11 cellular contexts compared by ENCODE assay signal in genomic region chr12:4278582-4278939, GRCh38. TPM values are rescaled to one million over a fixed set of nuclear protein-coding genes. Genes with fewer than 3 reads are reported as not detected.
A peak's percentile ranks its signal among the peaks of the same experiment; 100 is the strongest.
DNase-seq lines count a peak whose midpoint lies in the region; ATAC-seq, FAIRE-seq and TF ChIP-seq lines count a peak whose summit lies in the region.
"Had no signal": no experiment of that assay in that cellular context is flagged by ENCODE, and none has a peak within 500 bp of the region (broad histone marks: within the 10 kb centered on the region; RNA-seq: fewer than 3 reads in every experiment).

No MANE protein-coding gene starts in this region.

- peaks cover 90% of the 10 kb centered on the region for H3K79me2 ChIP-seq in KMS-11 (ENCODE audit: insufficient read depth, low read depth)

- H3K9me3 ChIP-seq in mucosa of descending colon (no peaks in the 10 kb centered on the region), suprapubic skin (no peaks in the 10 kb centered on the region)

- TF ChIP-seq POLR2A in suprapubic skin (IDR thresholded peaks at IDR 0.05) (no peak), lower leg skin (IDR thresholded peaks at IDR 0.05) (no peak)

- peaks cover 29% of the 10 kb centered on the region for H3K4me1 ChIP-seq in KMS-11 (ENCODE audit: low read depth, poor library complexity, severe bottlenecking)
- H3K4me1 ChIP-seq in mucosa of descending colon (ENCODE audit: low read depth) = peaks cover 61% of the 10 kb centered on the region
- H3K4me1 ChIP-seq in suprapubic skin = peaks cover 58% of the 10 kb centered on the region

- no peaks in the 10 kb centered on the region for H3K27me3 ChIP-seq in KMS-11 (ENCODE audit: insufficient read depth, low read depth)
- H3K27me3 ChIP-seq in suprapubic skin = peaks cover 16% of the 10 kb centered on the region

- H3K4me3 ChIP-seq in KMS-11 (IDR thresholded peaks at IDR 0.05; ENCODE audit: insufficient read depth, low read depth, low read length) (no peak overlapping the region), mucosa of descending colon (no peak overlapping the region), suprapubic skin (no peak overlapping the region), lower leg skin (ENCODE audit: low read depth, poor library complexity, severe bottlenecking) (no peak overlapping the region)

- 60% methylated on average over 8 of the region's 8 CpGs for WGBS in suprapubic skin
- 60 to 64% methylated on average over 8 of the region's 8 CpGs for WGBS in lower leg skin, 2 donors

- H3K9ac ChIP-seq in KMS-11 = no peak overlapping the region; the same call in 1 of the 2 replicates

- FAIRE-seq in D721Med (lab: Jason Lieb, UNC) = no peak

- H4K20me1 ChIP-seq in KMS-11 (ENCODE audit: insufficient read depth) = peaks cover 48% of the 10 kb centered on the region

- peak overlapping the region; percentile 40 for H3K4me3 Mint-ChIP-seq in central memory CD8-positive, alpha-beta T cell

- no peak overlapping the region for H3K4me2 ChIP-seq in KMS-11

- H2AFZ ChIP-seq in KMS-11 (ENCODE audit: low read depth) = no peak overlapping the region

- H3K27me3 Mint-ChIP-seq in central memory CD8-positive, alpha-beta T cell = no peaks in the 10 kb centered on the region

- H3K36me3 Mint-ChIP-seq in central memory CD8-positive, alpha-beta T cell (ENCODE audit: insufficient read depth) = peaks cover 75% of the 10 kb centered on the region

- TF ChIP-seq EP300 in suprapubic skin (IDR thresholded peaks at IDR 0.05) = no peak

- peaks cover 30% of the 10 kb centered on the region; the same call in 1 of the 2 replicates for H3K36me3 ChIP-seq in KMS-11 (ENCODE audit: insufficient read depth)
- H3K36me3 ChIP-seq in mucosa of descending colon (ENCODE audit: low read depth) = peaks cover 3% of the 10 kb centered on the region
- peaks cover 25% of the 10 kb centered on the region for H3K36me3 ChIP-seq in suprapubic skin

- peak; percentile 86 for DNase-seq in CD1c-positive myeloid dendritic cell (ENCODE audit: extremely low spot score)
- DNase-seq in central memory CD8-positive, alpha-beta T cell (ENCODE audit: low spot score in 2 of 2) = no peak
- peak; percentile 71 to 79 (median 74) for DNase-seq in mucosa of descending colon
- no peak for DNase-seq in suprapubic skin (ENCODE audit: low spot score in 2 of 2)
- DNase-seq in lower leg skin (ENCODE audit: low spot score in 2 of 2) = no peak
- DNase-seq in D721Med (ENCODE audit: insufficient read length, low spot score) = no peak
- DNase-seq: activated CD4-positive, alpha-beta T cell treated with anti-CD3 and anti-CD28 coated beads, Interleukin-2, amount 50 U/mL, for 48 hours; DMS153; NCI-H524 treated with DMSO at 0.1 percent for 48 hours had no signal

- H3K4me1 Mint-ChIP-seq in central memory CD8-positive, alpha-beta T cell = peaks cover 64% of the 10 kb centered on the region

- H3K27ac Mint-ChIP-seq in central memory CD8-positive, alpha-beta T cell (ENCODE audit: low read depth) = peak overlapping the region; percentile 77

- intact Hi-C loops in mucosa of descending colon (cut with DNase I, micrococcal nuclease) = loop anchor here (5.0 kb wide), 2 partner anchors 171 to 281 kb away; no protein-coding TSS in a partner anchor
- intact Hi-C loops in lower leg skin (cut with DNase I; ENCODE audit: low total_unique reads) = loop anchor here (10.0 kb wide), 2 partner anchors 284 to 504 kb away; no protein-coding TSS in a partner anchor

- no peaks in the 10 kb centered on the region for H3K9me3 Mint-ChIP-seq in central memory CD8-positive, alpha-beta T cell

- H3K27ac ChIP-seq in KMS-11 = peak overlapping the region; percentile 19; the same call in 1 of the 2 replicates
- H3K27ac ChIP-seq in suprapubic skin = no peak overlapping the region

- ATAC-seq in central memory CD8-positive, alpha-beta T cell (replicated peaks; ENCODE audit: extremely low read depth, poor library complexity, severe bottlenecking) = no peak
- ATAC-seq in mucosa of descending colon = peak; percentile 49
- no peak for ATAC-seq in HG03442 (IDR thresholded peaks at IDR 0.05; ENCODE audit: unreplicated experiment)

- TF ChIP-seq CTCF in KMS-11 (conservative IDR thresholded peaks at IDR 0.05; ENCODE audit: low read depth, low read length) = no peak
- no peak for TF ChIP-seq CTCF in mucosa of descending colon (IDR thresholded peaks at IDR 0.05)
- no peak for TF ChIP-seq CTCF in suprapubic skin (IDR thresholded peaks at IDR 0.05)
- TF ChIP-seq CTCF in lower leg skin (IDR thresholded peaks at IDR 0.05) = no peak
- TF ChIP-seq CTCF in D721Med (IDR thresholded peaks at IDR 0.05; ENCODE audit: insufficient read depth, missing control alignments) = no peak

RNA-seq across cellular contexts. Expression of gene CCND2, which starts 5.0 kb away (rescaled TPM):
- 100 to 1,000 TPM; 105 to 236 (median 130) TPM for total RNA-seq in mucosa of descending colon
- 10 to 100 TPM; 46.4 to 88.8 (median 55.5) TPM for total RNA-seq in suprapubic skin
- total RNA-seq in lower leg skin = 10 to 100 TPM; 14.5 to 29.5 (median 26.6) TPM

RNA-seq across cellular contexts. Expression of gene TIGAR, which starts 42.5 kb away (rescaled TPM):
- total RNA-seq in mucosa of descending colon = 10 to 100 TPM; 11.4 to 17.0 (median 11.6) TPM
- 1 to 10 TPM; 1.3 to 6.6 (median 4.7) TPM for total RNA-seq in suprapubic skin
- 1 to 10 TPM; 2.3 to 5.1 (median 4.7) TPM for total RNA-seq in lower leg skin

Comparison
In these comparisons a context has a peak if more than half of its experiments do, and no peak if none do; other contexts are left out.
1. DNase-seq: peak in CD1c-positive myeloid dendritic cell (single experiment) and mucosa of descending colon (3 of 3); none in central memory CD8-positive, alpha-beta T cell (0 of 2), suprapubic skin (0 of 2), lower leg skin (0 of 2) and D721Med (single experiment).